In genomic region chr6:35463292-35463691, GRCh38 we compare ENCODE assay signal across 2 cellular contexts.
TF ChIP-seq lines count a peak whose summit lies in the region.

No MANE protein-coding gene starts in this region.

TF ChIP-seq in liver, 16 proteins besides CTCF, POLR2A, EP300 and RAD21:
- TF ChIP-seq REST (IDR thresholded peaks at IDR 0.05) (no peak), HNF4G (IDR thresholded peaks at IDR 0.05) (no peak), FOXA2 (IDR thresholded peaks at IDR 0.05) (no peak), FOXA1 (IDR thresholded peaks at IDR 0.05) (no peak), JUND (IDR thresholded peaks at IDR 0.05) (peak in 1 of 2 donors; percentile 15), ATF3 (IDR thresholded peaks at IDR 0.05) (no peak), RXRA (IDR thresholded peaks at IDR 0.05) (peak; percentile 55 to 72), HNF4A (conservative IDR thresholded peaks at IDR 0.05) (peak; percentile 6 to 28), SP1 (IDR thresholded peaks at IDR 0.05) (peak; percentile 12), ZBTB33 (IDR thresholded peaks at IDR 0.05) (no peak)

TF ChIP-seq in HepG2, 621 proteins besides CTCF, POLR2A, EP300 and RAD21:
- TF ChIP-seq MAF1 (CRISPR knock-in tag; IDR thresholded peaks at IDR 0.05; ENCODE audit: borderline replicate concordance): no peak
- TF ChIP-seq KLF16 (CRISPR knock-in tag; IDR thresholded peaks at IDR 0.05): no peak
- TF ChIP-seq RARG (CRISPR knock-in tag; IDR thresholded peaks at IDR 0.05; ENCODE audit: low read depth): no peak
- no peak for TF ChIP-seq SATB2 (CRISPR knock-in tag; IDR thresholded peaks at IDR 0.05)
- TF ChIP-seq CEBPG (CRISPR knock-in tag; IDR thresholded peaks at IDR 0.05): no peak
- no peak for TF ChIP-seq ZNF335 (CRISPR knock-in tag; IDR thresholded peaks at IDR 0.05)
- TF ChIP-seq CC2D1A (CRISPR knock-in tag; IDR thresholded peaks at IDR 0.05): no peak
- no peak for TF ChIP-seq HNF1A (IDR thresholded peaks at IDR 0.05; ENCODE audit: low read depth)
- TF ChIP-seq HNF1A (CRISPR knock-in tag; IDR thresholded peaks at IDR 0.05; ENCODE audit: borderline replicate concordance): no peak
- no peak for TF ChIP-seq UBTF (CRISPR knock-in tag; IDR thresholded peaks at IDR 0.05)
- no peak for TF ChIP-seq HIC2 (CRISPR knock-in tag; IDR thresholded peaks at IDR 0.05; ENCODE audit: low read depth)
- no peak for TF ChIP-seq ZNF121 (CRISPR knock-in tag; IDR thresholded peaks at IDR 0.05)
- no peak for TF ChIP-seq ZNF770 (CRISPR knock-in tag; IDR thresholded peaks at IDR 0.05)
- no peak for TF ChIP-seq ISL2 (CRISPR knock-in tag; IDR thresholded peaks at IDR 0.05)
- no peak for TF ChIP-seq NFYB (CRISPR knock-in tag; IDR thresholded peaks at IDR 0.05)
- TF ChIP-seq TIGD3 (CRISPR knock-in tag; IDR thresholded peaks at IDR 0.05; ENCODE audit: borderline replicate concordance): no peak
- TF ChIP-seq THAP8 (CRISPR knock-in tag; IDR thresholded peaks at IDR 0.05; ENCODE audit: borderline replicate concordance): no peak
- no peak for TF ChIP-seq PRMT3 (CRISPR knock-in tag; IDR thresholded peaks at IDR 0.05; ENCODE audit: borderline replicate concordance, low read depth)
- TF ChIP-seq ARID3A (IDR thresholded peaks at IDR 0.05; ENCODE audit: low read depth, low read length): no peak
- TF ChIP-seq HOXA5 (CRISPR knock-in tag; IDR thresholded peaks at IDR 0.05): no peak
- TF ChIP-seq PLRG1 (conservative IDR thresholded peaks at IDR 0.05): no peak
TF ChIP-seq in HepG2: peak in this region for 0.
